Comparison of ENCODE assay signal across 13 cellular contexts in the genomic region with DNA sequence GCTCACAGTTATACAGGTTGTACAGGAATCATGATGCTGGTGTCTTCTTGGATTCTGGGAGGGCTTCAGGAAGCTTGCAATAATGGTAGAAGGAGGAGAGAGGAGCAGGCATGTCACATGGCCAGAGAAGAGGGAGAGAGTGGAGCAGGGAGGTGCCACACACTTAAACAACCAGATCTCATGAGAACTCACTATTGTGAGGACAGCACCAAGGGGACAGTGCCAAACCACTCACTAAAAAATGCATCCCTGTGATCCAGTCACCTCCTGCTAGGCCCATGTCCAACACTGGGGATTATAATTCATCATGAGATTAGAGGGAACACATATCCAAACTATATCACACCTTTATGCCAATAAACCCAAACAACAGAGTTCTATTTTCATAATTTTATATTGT.
A peak's percentile ranks its signal among the peaks of the same experiment; 100 is the strongest.
DNase-seq lines count a peak whose midpoint lies in the region; ATAC-seq and TF ChIP-seq lines count a peak whose summit lies in the region.
"Had no signal": no experiment of that assay in that cellular context is flagged by ENCODE, and none has a peak within 500 bp of the region (broad histone marks: within the 10 kb centered on the region; RNA-seq: fewer than 3 reads in every experiment).

No MANE protein-coding gene starts in this region.

- H3K27me3 ChIP-seq in parathyroid adenoma (ENCODE audit: control insufficient read depth, insufficient read depth, low read length), result no peaks in the 10 kb centered on the region
- no peaks in the 10 kb centered on the region for H3K27me3 ChIP-seq in ascending aorta
- H3K27me3 ChIP-seq: BLaER1 treated with 17β-estradiol and CSF1 and Interleukin-3, amounts not matched to agents 10 nM and 100 nM had no signal

- ATAC-seq in Right ventricle myocardium superior (ENCODE audit: poor library complexity) (peak; percentile 71), left cardiac atrium (peak; percentile 59 to 63)

- H3K27ac ChIP-seq in parathyroid adenoma (no peak overlapping the region), ascending aorta (no peak overlapping the region)
- H3K27ac ChIP-seq: BLaER1 treated with 17β-estradiol and CSF1 and Interleukin-3, amounts not matched to agents 10 nM and 100 nM had no signal

- H3K79me2 ChIP-seq in parathyroid adenoma, result no peaks in the 10 kb centered on the region

- no peaks in the 10 kb centered on the region for H3K36me3 ChIP-seq in parathyroid adenoma (ENCODE audit: control insufficient read depth, insufficient read depth, low read length)
- H3K36me3 ChIP-seq in ascending aorta, result no peaks in the 10 kb centered on the region
- H3K36me3 ChIP-seq: BLaER1 treated with 17β-estradiol and CSF1 and Interleukin-3, amounts not matched to agents 10 nM and 100 nM had no signal

- H3K4me3 ChIP-seq in parathyroid adenoma (ENCODE audit: low read depth, low read length) (no peak overlapping the region), ascending aorta (no peak overlapping the region)
- H3K4me3 ChIP-seq: BLaER1 treated with 17β-estradiol and CSF1 and Interleukin-3, amounts not matched to agents 10 nM and 100 nM had no signal

- intact Hi-C loops in Right ventricle myocardium superior (cut with DNase I) (no loop called here), cardiac septum (cut with DNase I) (no loop called here), left cardiac atrium (cut with DNase I) (no loop called here), ascending aorta (cut with DNase I) (no loop called here)

- DNase-seq in Right ventricle myocardium superior (no peak), cardiac septum (ENCODE audit: low spot score) (no peak), left cardiac atrium (no peak), ascending aorta (ENCODE audit: low spot score in 2 of 2) (no peak), OCI-M1 (lab: John Stamatoyannopoulos, UW) (no peak)
- no peak for DNase-seq in activated CD4-positive, alpha-beta T cell treated with anti-CD3 and anti-CD28 coated beads, Interleukin-2, amount 50 U/mL, for 1 hour
- DNase-seq: ACHN; CD4-positive, CD25-positive, alpha-beta regulatory T cell; DMS 273 treated with DMSO at 0.1 percent for 48 hours; GOT3; H9 had no signal

- TF ChIP-seq CTCF in parathyroid adenoma (IDR thresholded peaks at IDR 0.05) (no peak), ascending aorta (IDR thresholded peaks at IDR 0.05) (no peak)

- H3K9me3 ChIP-seq in parathyroid adenoma (ENCODE audit: control insufficient read depth, low read length) (no peaks in the 10 kb centered on the region), ascending aorta (no peaks in the 10 kb centered on the region)
- H3K9me3 ChIP-seq: BLaER1 treated with 17β-estradiol and CSF1 and Interleukin-3, amounts not matched to agents 10 nM and 100 nM had no signal

- H2AFZ ChIP-seq in parathyroid adenoma, result peak overlapping the region; percentile 26

- no peak overlapping the region for H3K4me2 ChIP-seq in parathyroid adenoma (ENCODE audit: low read length)
- H3K4me2 ChIP-seq: BLaER1 treated with 17β-estradiol and CSF1 and Interleukin-3, amounts not matched to agents 10 nM and 100 nM had no signal

- H3K9ac ChIP-seq in parathyroid adenoma, result no peak overlapping the region
- H3K9ac ChIP-seq: BLaER1 treated with 17β-estradiol and CSF1 and Interleukin-3, amounts not matched to agents 10 nM and 100 nM had no signal

- peaks cover 2% of the 10 kb centered on the region for H3K4me1 ChIP-seq in parathyroid adenoma
- H3K4me1 ChIP-seq in ascending aorta, result no peaks in the 10 kb centered on the region
- H3K4me1 ChIP-seq: BLaER1 treated with 17β-estradiol and CSF1 and Interleukin-3, amounts not matched to agents 10 nM and 100 nM had no signal
